Comparison of ENCODE assay signal across 8 cellular contexts in the genomic region with DNA sequence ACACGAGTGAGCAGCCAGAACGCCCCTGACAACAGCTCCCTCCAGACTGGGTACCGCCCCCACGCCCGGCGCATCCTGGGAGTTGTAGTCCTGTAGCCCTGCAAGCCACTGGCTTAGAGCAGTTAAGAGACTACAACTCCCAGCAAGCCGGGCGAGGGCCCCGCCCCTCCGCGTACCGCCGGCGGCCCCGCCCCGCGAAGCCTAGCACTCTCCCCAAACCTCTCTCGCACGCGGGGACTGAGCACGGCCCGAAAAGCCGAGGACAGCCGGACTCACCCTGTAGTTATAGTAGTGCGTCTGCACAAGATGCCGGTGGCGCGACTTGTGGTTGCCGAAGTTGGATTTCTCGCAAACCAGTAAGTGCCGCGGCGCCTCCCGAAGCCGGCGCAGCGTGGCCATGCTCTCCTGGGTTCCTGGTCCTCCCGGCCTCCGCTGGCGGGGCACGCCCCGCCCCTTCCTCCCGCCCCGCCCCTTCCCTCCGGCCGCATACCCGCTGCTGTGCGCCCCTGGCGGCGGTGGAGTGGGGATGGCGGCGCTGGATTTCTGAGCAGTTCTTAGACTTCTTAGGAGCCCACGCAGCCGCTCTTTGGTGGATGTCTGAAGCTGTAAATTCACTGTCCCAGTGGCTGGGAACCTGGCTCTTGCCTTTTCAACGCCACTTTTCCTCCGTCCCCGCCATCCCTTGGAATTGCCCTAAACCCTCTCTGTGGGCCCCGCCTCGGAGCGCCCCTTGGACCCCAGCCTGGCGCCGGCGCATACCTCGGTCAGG. TPM values are rescaled to one million over a fixed set of nuclear protein-coding genes. Genes with fewer than 3 reads are reported as not detected.
DNase-seq lines count a peak whose midpoint lies in the region; ATAC-seq and TF ChIP-seq lines count a peak whose summit lies in the region.

A gene with protein sequence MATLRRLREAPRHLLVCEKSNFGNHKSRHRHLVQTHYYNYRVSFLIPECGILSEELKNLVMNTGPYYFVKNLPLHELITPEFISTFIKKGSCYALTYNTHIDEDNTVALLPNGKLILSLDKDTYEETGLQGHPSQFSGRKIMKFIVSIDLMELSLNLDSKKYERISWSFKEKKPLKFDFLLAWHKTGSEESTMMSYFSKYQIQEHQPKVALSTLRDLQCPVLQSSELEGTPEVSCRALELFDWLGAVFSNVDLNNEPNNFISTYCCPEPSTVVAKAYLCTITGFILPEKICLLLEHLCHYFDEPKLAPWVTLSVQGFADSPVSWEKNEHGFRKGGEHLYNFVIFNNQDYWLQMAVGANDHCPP (minus strand): TSS at position 434 of the 769 bp plus-strand sequence. CDS start 35 bp downstream, at position 399.

- intact Hi-C loops in mucosa of descending colon (cut with DNase I, micrococcal nuclease) = no loop called here

- H3K4me3 ChIP-seq in OCI-LY1 (ENCODE audit: low read depth, low read length, poor library complexity, severe bottlenecking) = peak within 1 kb of the TSS; percentile 79
- H3K4me3 ChIP-seq in epithelial cell of esophagus (ENCODE audit: low read length) = peak within 1 kb of the TSS; percentile 95
- H3K4me3 ChIP-seq in mucosa of descending colon = peak within 1 kb of the TSS; percentile 44

- peak within 1 kb of the TSS; percentile 97 for H3K4me2 ChIP-seq in OCI-LY1 (ENCODE audit: low read length)

- H3K36me3 ChIP-seq in OCI-LY1 (ENCODE audit: insufficient read depth, low read length) = peaks cover 13% of the 10 kb centered on the region
- H3K36me3 ChIP-seq in mucosa of descending colon (ENCODE audit: low read depth) = no peaks in the 10 kb centered on the region

- DNase-seq in DMS 273 treated with DMSO at 0.1 percent for 48 hours (lab: John Stamatoyannopoulos, UW) = peak; percentile 95
- peak; percentile 81 for DNase-seq in HuH-7 (ENCODE audit: low spot score)
- DNase-seq in activated T-cell treated with anti-CD3 and anti-CD28 coated beads for 24 hours (ENCODE audit: low read depth) = peak; percentile 99
- peak; percentile 98 for DNase-seq in epithelial cell of esophagus (ENCODE audit: low read depth)
- DNase-seq in mucosa of descending colon = peak; percentile 97 to 99 (median 99)
- peak; percentile 100 for DNase-seq in stimulated activated CD8-positive, alpha-beta memory T cell treated with anti-CD3 and anti-CD28 coated beads, Interleukin-4, amount 100 ng/mL, for 24 hours (ENCODE audit: low read depth)

- H3K27ac ChIP-seq in OCI-LY1 (ENCODE audit: low read depth, low read length, poor library complexity, severe bottlenecking) = peak within 1 kb of the TSS; percentile 44

- H2AFZ ChIP-seq in OCI-LY1 (ENCODE audit: low read length) = peak within 1 kb of the TSS; percentile 98

- H3F3A ChIP-seq in OCI-LY1 (ENCODE audit: insufficient read depth, low read length) = no peaks in the 10 kb centered on the region

- ATAC-seq in GM21515 (IDR thresholded peaks at IDR 0.05; ENCODE audit: unreplicated experiment) (peak; percentile 96), mucosa of descending colon (peak; percentile 99)

- peak within 1 kb of the TSS; percentile 89 for H3K9ac ChIP-seq in OCI-LY1 (ENCODE audit: low read length)

- H3K79me2 ChIP-seq in OCI-LY1 (ENCODE audit: insufficient read depth, low read length) = no peaks in the 10 kb centered on the region

- H3K9me3 ChIP-seq in OCI-LY1 (ENCODE audit: low read length) (no peaks in the 10 kb centered on the region), mucosa of descending colon (no peaks in the 10 kb centered on the region)

- no peaks in the 10 kb centered on the region for H3K27me3 ChIP-seq in OCI-LY1 (ENCODE audit: insufficient read depth, low read length)

- no peaks in the 10 kb centered on the region for H4K20me1 ChIP-seq in OCI-LY1 (ENCODE audit: insufficient read depth, low read length)

- peak; percentile 72 for TF ChIP-seq CTCF in OCI-LY1 (IDR thresholded peaks at IDR 0.05; ENCODE audit: low read length)
- peak; percentile 66 for TF ChIP-seq CTCF in epithelial cell of esophagus (IDR thresholded peaks at IDR 0.05; ENCODE audit: insufficient read depth, low read depth, low read length, missing control alignments)
- TF ChIP-seq CTCF in mucosa of descending colon (IDR thresholded peaks at IDR 0.05) = peak; percentile 84

- H3K4me1 ChIP-seq in OCI-LY1 (ENCODE audit: insufficient read depth, low read length, severe bottlenecking) (peaks cover 14% of the 10 kb centered on the region), mucosa of descending colon (ENCODE audit: low read depth) (no peaks in the 10 kb centered on the region)

- H3K9me2 ChIP-seq in OCI-LY1 (ENCODE audit: low read depth, low read length) = no peaks in the 10 kb centered on the region

RNA-seq across cellular contexts. Expression of the gene that starts here (rescaled TPM):
- 1 to 10 TPM; 3.4 to 5.6 (median 4.1) TPM for total RNA-seq in mucosa of descending colon

Comparison
In these comparisons a context has a peak if more than half of its experiments do, and no peak if none do; other contexts are left out.
1. Peak in every context shown above with its lines: DNase-seq, ATAC-seq, H3K4me3 ChIP-seq and H3K27ac ChIP-seq.
2. H3K4me3 ChIP-seq: peak in every context shown above with its lines; median percentile 95 in epithelial cell of esophagus; 79 in OCI-LY1; 44 in mucosa of descending colon.